Comparison of ENCODE assay signal across 20 cellular contexts in genomic region chr2:119319593-119319992, GRCh38. TPM values are rescaled to one million over a fixed set of nuclear protein-coding genes. Genes with fewer than 3 reads are reported as not detected.
DNase-seq lines count a peak whose midpoint lies in the region; ATAC-seq and TF ChIP-seq lines count a peak whose summit lies in the region.
"Had no signal": no experiment of that assay in that cellular context is flagged by ENCODE, and none has a peak within 500 bp of the region (broad histone marks: within the 10 kb centered on the region; RNA-seq: fewer than 3 reads in every experiment).

No MANE protein-coding gene starts in this region.

- no peaks in the 10 kb centered on the region for H3K9me3 ChIP-seq in right atrium auricular region
- H3K9me3 ChIP-seq: BLaER1 treated with 17β-estradiol and CSF1 and Interleukin-3, amounts not matched to agents 10 nM and 100 nM; SJCRH30 had no signal

- DNase-seq in Right ventricle myocardium superior (no peak), right atrium auricular region (ENCODE audit: low spot score) (no peak), left lobe of liver (ENCODE audit: low spot score) (no peak), DMS 273 treated with DMSO at 0.1 percent for 48 hours (lab: John Stamatoyannopoulos, UW) (no peak)
- DNase-seq in natural killer cell treated with Interleukin-12 subunit alpha and Interleukin-12 subunit beta and Interleukin-15 and Interleukin-18, amount 100 ng/mL, for 72 hours (ENCODE audit: low spot score), result no peak
- DNase-seq: CD8-positive, alpha-beta memory T cell; GOT3; IMR-90; NCI-H1436 treated with DMSO at 0.1 percent for 48 hours; NCI-H2029; NCI-H510A; NCI-H774; PC-9; SJCRH30 had no signal

- H3K9me3 Mint-ChIP-seq in natural killer cell treated with Interleukin-12 subunit alpha and Interleukin-12 subunit beta and Interleukin-15 and Interleukin-18, amount 100 ng/mL, for 72 hours, result no peaks in the 10 kb centered on the region
- H3K9me3 Mint-ChIP-seq: CD8-positive, alpha-beta memory T cell had no signal

- H3K4me1 ChIP-seq in right atrium auricular region, result no peaks in the 10 kb centered on the region
- H3K4me1 ChIP-seq: BLaER1 treated with 17β-estradiol and CSF1 and Interleukin-3, amounts not matched to agents 10 nM and 100 nM; SJCRH30 had no signal

- H3K27me3 Mint-ChIP-seq in natural killer cell treated with Interleukin-12 subunit alpha and Interleukin-12 subunit beta and Interleukin-15 and Interleukin-18, amount 100 ng/mL, for 72 hours, result no peaks in the 10 kb centered on the region

- no peak overlapping the region for H3K27ac Mint-ChIP-seq in natural killer cell treated with Interleukin-12 subunit alpha and Interleukin-12 subunit beta and Interleukin-15 and Interleukin-18, amount 100 ng/mL, for 72 hours
- H3K27ac Mint-ChIP-seq: CD8-positive, alpha-beta memory T cell had no signal

- no peaks in the 10 kb centered on the region for H3K4me1 Mint-ChIP-seq in natural killer cell treated with Interleukin-12 subunit alpha and Interleukin-12 subunit beta and Interleukin-15 and Interleukin-18, amount 100 ng/mL, for 72 hours (ENCODE audit: low read depth in 2 of 2)
- H3K4me1 Mint-ChIP-seq: CD8-positive, alpha-beta memory T cell had no signal

- no peaks in the 10 kb centered on the region for H3K36me3 Mint-ChIP-seq in natural killer cell treated with Interleukin-12 subunit alpha and Interleukin-12 subunit beta and Interleukin-15 and Interleukin-18, amount 100 ng/mL, for 72 hours

- H3K4me3 ChIP-seq in right atrium auricular region, result no peak overlapping the region
- H3K4me3 ChIP-seq: BLaER1 treated with 17β-estradiol and CSF1 and Interleukin-3, amounts not matched to agents 10 nM and 100 nM; PC-9; SJCRH30 had no signal

- H3K27me3 ChIP-seq in right atrium auricular region, result no peaks in the 10 kb centered on the region
- H3K27me3 ChIP-seq: BLaER1 treated with 17β-estradiol and CSF1 and Interleukin-3, amounts not matched to agents 10 nM and 100 nM had no signal

- H3K36me3 ChIP-seq in right atrium auricular region, result no peaks in the 10 kb centered on the region
- H3K36me3 ChIP-seq: BLaER1 treated with 17β-estradiol and CSF1 and Interleukin-3, amounts not matched to agents 10 nM and 100 nM; SJCRH30 had no signal

- intact Hi-C loops in Right ventricle myocardium superior (cut with DNase I), result no loop called here

- TF ChIP-seq CTCF in right atrium auricular region (IDR thresholded peaks at IDR 0.05), result no peak
- no peak for TF ChIP-seq CTCF in VCaP (conservative IDR thresholded peaks at IDR 0.05)

- H3K27ac ChIP-seq in right atrium auricular region, result no peak overlapping the region
- H3K27ac ChIP-seq in VCaP, result peak overlapping the region; percentile 63
- H3K27ac ChIP-seq: BLaER1 treated with 17β-estradiol and CSF1 and Interleukin-3, amounts not matched to agents 10 nM and 100 nM; HL-60; PC-9; RWPE1; SJCRH30 had no signal

- H3K4me3 Mint-ChIP-seq in natural killer cell treated with Interleukin-12 subunit alpha and Interleukin-12 subunit beta and Interleukin-15 and Interleukin-18, amount 100 ng/mL, for 72 hours, result no peak overlapping the region
- H3K4me3 Mint-ChIP-seq: CD8-positive, alpha-beta memory T cell had no signal

- ATAC-seq in Right ventricle myocardium superior (ENCODE audit: poor library complexity) (peak; percentile 83), left lobe of liver (peak; percentile 75), GM19467 (IDR thresholded peaks at IDR 0.05; ENCODE audit: unreplicated experiment) (no peak)
- ATAC-seq in natural killer cell treated with Interleukin-12 subunit alpha and Interleukin-12 subunit beta and Interleukin-15 and Interleukin-18, amount 100 ng/mL, for 72 hours, result no peak
- ATAC-seq: HCT116 had no signal

RNA-seq across cellular contexts. Expression of gene C2orf76, which starts 47.0 kb away (rescaled TPM):
- 7.9 TPM for total RNA-seq in Right ventricle myocardium superior
- total RNA-seq in right atrium auricular region, result 10 to 100 TPM in 1 of 2 donors, 1 to 10 TPM in 1; 8.1 to 11.1 TPM
- total RNA-seq in left lobe of liver, result 3.0 TPM
- 10 to 100 TPM in 1 of 2 donors, 1 to 10 TPM in 1; 6.5 to 10.9 TPM for total RNA-seq in natural killer cell treated with Interleukin-12 subunit alpha and Interleukin-12 subunit beta and Interleukin-15 and Interleukin-18, amount 100 ng/mL, for 72 hours

RNA-seq across cellular contexts. Expression of gene DBI, which starts 47.2 kb away (rescaled TPM):
- total RNA-seq in Right ventricle myocardium superior (284 TPM), right atrium auricular region (100 to 1,000 TPM; 174 to 312 TPM), left lobe of liver (194 TPM)
- 100 to 1,000 TPM; 161 to 187 TPM for total RNA-seq in natural killer cell treated with Interleukin-12 subunit alpha and Interleukin-12 subunit beta and Interleukin-15 and Interleukin-18, amount 100 ng/mL, for 72 hours

Comparison
In these comparisons a context has a peak if more than half of its experiments do, and no peak if none do; other contexts are left out.
1. ATAC-seq: peak in Right ventricle myocardium superior (single experiment) and left lobe of liver (single experiment); none in natural killer cell treated with Interleukin-12 subunit alpha and Interleukin-12 subunit beta and Interleukin-15 and Interleukin-18, amount 100 ng/mL, for 72 hours (0 of 2) and GM19467 (single experiment).